In genomic region chr15:64502537-64502936, GRCh38 we compare ENCODE assay signal across 10 cellular contexts. TPM values are rescaled to one million over a fixed set of nuclear protein-coding genes. Genes with fewer than 3 reads are reported as not detected.
A peak's percentile ranks its signal among the peaks of the same experiment; 100 is the strongest.
DNase-seq lines count a peak whose midpoint lies in the region; ATAC-seq, FAIRE-seq and TF ChIP-seq lines count a peak whose summit lies in the region.
"Had no signal": no experiment of that assay in that cellular context is flagged by ENCODE, and none has a peak within 500 bp of the region (broad histone marks: within the 10 kb centered on the region; RNA-seq: fewer than 3 reads in every experiment).

No MANE protein-coding gene starts in this region.

- 100% methylated on average over 2 of the region's 3 CpGs for WGBS in mammary epithelial cell (ENCODE audit: low coverage, missing lambda C conversion rate)
- WGBS in lower leg skin, 2 donors, result 57 to 76% methylated on average over 3 of the region's 3 CpGs

- CTCF ChIA-PET in mammary epithelial cell (lab: Charles Lee; ENCODE audit: low non-redundant PET), result no interaction called here

- TF ChIP-seq POLR2A in lower leg skin (IDR thresholded peaks at IDR 0.05), result no peak

- H3K9me3 Mint-ChIP-seq in IgD-negative memory B cell, result no peaks in the 10 kb centered on the region
- no peaks in the 10 kb centered on the region for H3K9me3 Mint-ChIP-seq in naive B cell

- dilution Hi-C loops in mammary epithelial cell (cut with HindIII; ENCODE audit: low sequenced_read_pairs), result loop anchor here (5.0 kb wide), 2 partner anchors 40 to 70 kb away; partner anchors contain the start of gene ZNF609

- DNase-seq in mammary epithelial cell, result no peak
- no peak for DNase-seq in naive B cell
- DNase-seq in GM19239 (ENCODE audit: insufficient read length, low spot score), result no peak
- DNase-seq in lower leg skin (ENCODE audit: low spot score in 2 of 2), result no peak

- H3K27ac Mint-ChIP-seq in IgD-negative memory B cell, result peak overlapping the region; percentile 30 to 69 (median 31)
- H3K27ac Mint-ChIP-seq in naive B cell, result peak overlapping the region in 4 of 6 donors; percentile 60 to 82 (median 72)

- H3K9me3 ChIP-seq in BLaER1, result no peaks in the 10 kb centered on the region
- no peaks in the 10 kb centered on the region for H3K9me3 ChIP-seq in mammary epithelial cell (replicated peaks; ENCODE audit: insufficient read depth, low read length)

- H3K27me3 Mint-ChIP-seq in IgD-negative memory B cell (no peaks in the 10 kb centered on the region), naive B cell (no peaks in the 10 kb centered on the region)

- H3K9ac ChIP-seq in BLaER1 (no peak overlapping the region), mammary epithelial cell (ENCODE audit: insufficient read depth, low read length) (no peak overlapping the region)

- H3K4me1 Mint-ChIP-seq in IgD-negative memory B cell (peaks cover 37 to 52% (median 40%) of the 10 kb centered on the region in 3 donors), naive B cell (peaks cover 31 to 35% (median 32%) of the 10 kb centered on the region in 3 donors)

- FAIRE-seq in GM19239 (lab: Jason Lieb, UNC), result no peak
- FAIRE-seq: G401.6, TTC549 had no signal

- TF ChIP-seq CTCF in mammary epithelial cell (conservative IDR thresholded peaks at IDR 0.05 in 1 of 2, IDR thresholded peaks at IDR 0.05 in 1 of 2; ENCODE audit: extremely low read depth in 1 of 2, insufficient read depth in 1 of 2, low read depth in 1 of 2, low read length in 2 of 2) (no peak), lower leg skin (IDR thresholded peaks at IDR 0.05) (no peak)

- peaks cover 86% of the 10 kb centered on the region for H3K79me2 ChIP-seq in mammary epithelial cell (ENCODE audit: insufficient read depth, low read length)

- ATAC-seq in naive B cell (ENCODE audit: low read depth in 2 of 2) (no peak), HG03565 (IDR thresholded peaks at IDR 0.05; ENCODE audit: unreplicated experiment) (no peak), GM19023 (IDR thresholded peaks at IDR 0.05; ENCODE audit: unreplicated experiment) (no peak)

- H3K27me3 ChIP-seq in BLaER1, result no peaks in the 10 kb centered on the region
- no peaks in the 10 kb centered on the region for H3K27me3 ChIP-seq in mammary epithelial cell (ENCODE audit: insufficient read depth, low read length)

- BruUV-seq in mammary epithelial cell (replicated peaks; lab: Mats Ljungman, UMichigan), result no TSS peak

- no peak overlapping the region for H2AFZ ChIP-seq in mammary epithelial cell (ENCODE audit: low read depth, low read length)

- peaks cover 38% of the 10 kb centered on the region for H3K4me1 ChIP-seq in BLaER1
- H3K4me1 ChIP-seq in mammary epithelial cell (ENCODE audit: insufficient read depth, low read length), result peaks cover 6% of the 10 kb centered on the region

- H4K20me1 ChIP-seq in BLaER1 (peaks cover 99% of the 10 kb centered on the region), mammary epithelial cell (ENCODE audit: insufficient read depth, low read length) (no peaks in the 10 kb centered on the region)

- H3K4me3 ChIP-seq in BLaER1 (no peak overlapping the region), mammary epithelial cell (replicated peaks in 1 of 3; ENCODE audit: insufficient read depth in 1 of 3, low read depth in 2 of 3, low read length in 3 of 3) (no peak overlapping the region), lower leg skin (ENCODE audit: low read depth, poor library complexity, severe bottlenecking) (no peak overlapping the region)

- H3K36me3 ChIP-seq in BLaER1 (peaks cover 84% of the 10 kb centered on the region), mammary epithelial cell (ENCODE audit: insufficient read depth, low read length) (peaks cover 21% of the 10 kb centered on the region)

- peak overlapping the region in 1 of 4 donors; percentile 43 for H3K4me3 Mint-ChIP-seq in IgD-negative memory B cell
- peak overlapping the region in 1 of 8 donors; percentile 43 for H3K4me3 Mint-ChIP-seq in naive B cell

- H3K36me3 Mint-ChIP-seq in IgD-negative memory B cell (peaks cover 7% of the 10 kb centered on the region), naive B cell (peaks cover 11 to 21% of the 10 kb centered on the region in 2 donors)

- in situ Hi-C loops in mammary epithelial cell (cut with MboI; ENCODE audit: low sequenced_read_pairs in 2 of 2), result no loop called here

- H3K27ac ChIP-seq in BLaER1 (no peak overlapping the region), mammary epithelial cell (ENCODE audit: insufficient read depth, low read depth, low read length) (peak overlapping the region; percentile 3)

- intact Hi-C loops in mammary epithelial cell (cut with micrococcal nuclease) (no loop called here), lower leg skin (cut with DNase I; ENCODE audit: low total_unique reads) (no loop called here)

- H3K4me2 ChIP-seq in BLaER1 (peak overlapping the region; percentile 52), mammary epithelial cell (ENCODE audit: insufficient read depth, low read depth, low read length) (no peak overlapping the region)

RNA-seq across cellular contexts. Expression of gene ZNF609, which starts 42.2 kb away (rescaled TPM):
- polyA plus RNA-seq in IgD-negative memory B cell, result 10.2 TPM
- 10 to 100 TPM; 24.3 to 38.1 TPM for total RNA-seq in mammary epithelial cell
- polyA plus RNA-seq in mammary epithelial cell, result 13.3 TPM
- polyA minus RNA-seq in mammary epithelial cell, result 132 TPM
- 1 to 10 TPM in 5 of 6 donors, under 1 TPM in 1; 0.83 to 4.4 (median 2.6) TPM for polyA plus RNA-seq in naive B cell (ENCODE audit: low read depth in 6 of 6)
- 10 to 100 TPM; 19.4 to 30.5 (median 21.1) TPM for total RNA-seq in lower leg skin
